24 cellular contexts compared by ENCODE assay signal in genomic region chr4:94352996-94353395, GRCh38. TPM values are rescaled to one million over a fixed set of nuclear protein-coding genes. Genes with fewer than 3 reads are reported as not detected.
DNase-seq lines count a peak whose midpoint lies in the region; ATAC-seq and TF ChIP-seq lines count a peak whose summit lies in the region.
"Had no signal": no experiment of that assay in that cellular context is flagged by ENCODE, and none has a peak within 500 bp of the region (broad histone marks: within the 10 kb centered on the region; RNA-seq: fewer than 3 reads in every experiment).

No MANE protein-coding gene starts in this region.

- H3K9me2 ChIP-seq in GM23248 (ENCODE audit: insufficient read depth), result no peaks in the 10 kb centered on the region

- H3K4me3 ChIP-seq in GM23248 (no peak overlapping the region), psoas muscle (no peak overlapping the region), sigmoid colon (no peak overlapping the region)

- H3F3A ChIP-seq in GM23248 (ENCODE audit: insufficient read depth), result no peaks in the 10 kb centered on the region

- no peaks in the 10 kb centered on the region for H3K79me2 ChIP-seq in GM23248 (ENCODE audit: insufficient read depth)

- H3K27ac ChIP-seq in GM23248 (no peak overlapping the region), psoas muscle (no peak overlapping the region), sigmoid colon (no peak overlapping the region)

- H3K27me3 ChIP-seq in GM23248 (replicated peaks; ENCODE audit: insufficient read depth) (peaks cover 37% of the 10 kb centered on the region), psoas muscle (ENCODE audit: insufficient read depth in 3 of 3, low read length in 2 of 3) (no peaks in the 10 kb centered on the region), sigmoid colon (no peaks in the 10 kb centered on the region)

- TF ChIP-seq CTCF in psoas muscle (IDR thresholded peaks at IDR 0.05), result no peak
- TF ChIP-seq CTCF in sigmoid colon (IDR thresholded peaks at IDR 0.05), result no peak

- H3K4me2 ChIP-seq in GM23248 (ENCODE audit: unreplicated experiment), result no peak overlapping the region

- no peak for TF ChIP-seq POLR2A in sigmoid colon (IDR thresholded peaks at IDR 0.05)

- ATAC-seq in psoas muscle, result peak in 3 of 4 donors; percentile 44 to 73 (median 53)
- ATAC-seq: CD8-positive, alpha-beta T cell had no signal

- H3K36me3 ChIP-seq in GM23248 (ENCODE audit: low read depth) (no peaks in the 10 kb centered on the region), psoas muscle (ENCODE audit: insufficient read depth in 1 of 2, low read depth in 1 of 2) (no peaks in the 10 kb centered on the region), sigmoid colon (no peaks in the 10 kb centered on the region)

- H3K9ac ChIP-seq in GM23248, result no peak overlapping the region

- no peak for TF ChIP-seq EP300 in sigmoid colon (IDR thresholded peaks at IDR 0.05)

- H4K20me1 ChIP-seq in GM23248 (ENCODE audit: insufficient read depth), result no peaks in the 10 kb centered on the region

- H3K4me1 ChIP-seq in GM23248 (ENCODE audit: insufficient read depth) (peaks cover 3% of the 10 kb centered on the region; the same call in 1 of the 2 replicates), psoas muscle (no peaks in the 10 kb centered on the region), sigmoid colon (no peaks in the 10 kb centered on the region)

- H3K9me3 ChIP-seq in GM23248 (ENCODE audit: low read depth) (no peaks in the 10 kb centered on the region), psoas muscle (no peaks in the 10 kb centered on the region), sigmoid colon (no peaks in the 10 kb centered on the region)
- H3K9me3 ChIP-seq: Caco-2 had no signal

- in situ Hi-C loops in GM23248 (cut with MboI), result no loop called here

- DNase-seq in GM23248 (peak; percentile 3), OCI-M1 (lab: John Stamatoyannopoulos, UW) (peak; percentile 16), fibroblast of gingiva (ENCODE audit: low read depth) (peak; percentile 27), psoas muscle (no peak), sigmoid colon (no peak), hippocampal formation (lab: John Stamatoyannopoulos, UW) (no peak), UCSD-AML1 (lab: John Stamatoyannopoulos, UW; ENCODE audit: unreplicated experiment) (no peak), 8988T (no peak)
- DNase-seq: C1 segment of cervical spinal cord; Caco-2; CD8-positive, alpha-beta T cell; EL; GDM1; NCI-H1105; NCI-H1436 treated with DMSO at 0.1 percent for 48 hours; NCI-H1930; NCI-H2107; NCI-H524 treated with DMSO at 0.1 percent for 48 hours; NCI-H774; NK-92 treated with Interleukin-12 subunit alpha and Interleukin-12 subunit beta, amount 100 ng/mL, for 24 hours; RPMI8226; SHP77 had no signal

- WGBS in GM23248 (ENCODE audit: low coverage in 1 of 2, low lambda C conversion rate in 2 of 2, missing lambda C conversion rate in 2 of 2), 2 experiments, result 70 to 77% methylated on average over 2 of the region's 2 CpGs
- WGBS in psoas muscle, 3 donors, result 73 to 87% (median 85%) methylated on average over 2 of the region's 2 CpGs
- 97 to 99% methylated on average over 2 of the region's 2 CpGs for WGBS in sigmoid colon, 2 donors

- intact Hi-C loops in psoas muscle (cut with DNase I) (loop anchor here in 1 of 2 donors (5.0 kb wide), 1 partner anchor 34 kb away; no protein-coding TSS in a partner anchor), sigmoid colon (cut with DNase I) (no loop called here)

- no peak overlapping the region for H2AFZ ChIP-seq in GM23248

RNA-seq across cellular contexts. Expression of gene HPGDS, which starts 10.4 kb away (rescaled TPM):
- not detected in 2 replicates for total RNA-seq in GM23248 (2014; rRNA removed; shearing (Covaris generic))
- polyA plus RNA-seq in GM23248 (2016; fragmentation: Nextera tagmentation; extraction: Ambion mirVana), result not detected in 2 replicates
- under 1 TPM; 0.39 to 0.79 (median 0.66) TPM for total RNA-seq in psoas muscle
- polyA plus RNA-seq in psoas muscle, result under 1 TPM; 0.06 to 0.35 (median 0.32) TPM
- total RNA-seq in sigmoid colon, result 1 to 10 TPM in 3 of 4 donors, under 1 TPM in 1; 0.54 to 2.2 (median 1.7) TPM
- polyA plus RNA-seq in sigmoid colon, result 1 to 10 TPM; 1.0 to 3.7 (median 3.6) TPM
- total RNA-seq: A673; Caco-2; CD8-positive, alpha-beta T cell; M059J had no signal

Comparison
In these comparisons a context has a peak if more than half of its experiments do, and no peak if none do; other contexts are left out.
1. DNase-seq: peak in GM23248 (single experiment), OCI-M1 (single experiment) and fibroblast of gingiva (single experiment); none in psoas muscle (0 of 2), sigmoid colon (single experiment), hippocampal formation (0 of 2), UCSD-AML1 (single experiment) and 8988T (single experiment).